In genomic region chrX:149648932-149649331, GRCh38 we compare ENCODE assay signal across 2 cellular contexts.
TF ChIP-seq lines count a peak whose summit lies in the region.

No MANE protein-coding gene starts in this region.

TF ChIP-seq in HepG2, 621 proteins besides CTCF, POLR2A, EP300 and RAD21:
- TF ChIP-seq ZNF34 (CRISPR knock-in tag; IDR thresholded peaks at IDR 0.05; ENCODE audit: borderline replicate concordance), result no peak
- TF ChIP-seq GPBP1L1 (CRISPR knock-in tag; IDR thresholded peaks at IDR 0.05), result no peak
- no peak for TF ChIP-seq GRHL1 (CRISPR knock-in tag; conservative IDR thresholded peaks at IDR 0.05)
- no peak for TF ChIP-seq HIVEP1 (CRISPR knock-in tag; IDR thresholded peaks at IDR 0.05)
- TF ChIP-seq RFXANK (CRISPR knock-in tag; IDR thresholded peaks at IDR 0.05), result no peak
- TF ChIP-seq, protein P1, sequence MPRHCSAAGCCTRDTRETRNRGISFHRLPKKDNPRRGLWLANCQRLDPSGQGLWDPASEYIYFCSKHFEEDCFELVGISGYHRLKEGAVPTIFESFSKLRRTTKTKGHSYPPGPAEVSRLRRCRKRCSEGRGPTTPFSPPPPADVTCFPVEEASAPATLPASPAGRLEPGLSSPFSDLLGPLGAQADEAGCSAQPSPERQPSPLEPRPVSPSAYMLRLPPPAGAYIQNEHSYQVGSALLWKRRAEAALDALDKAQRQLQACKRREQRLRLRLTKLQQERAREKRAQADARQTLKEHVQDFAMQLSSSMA (CRISPR knock-in tag; IDR thresholded peaks at IDR 0.05), result no peak
- TF ChIP-seq, protein P2, sequence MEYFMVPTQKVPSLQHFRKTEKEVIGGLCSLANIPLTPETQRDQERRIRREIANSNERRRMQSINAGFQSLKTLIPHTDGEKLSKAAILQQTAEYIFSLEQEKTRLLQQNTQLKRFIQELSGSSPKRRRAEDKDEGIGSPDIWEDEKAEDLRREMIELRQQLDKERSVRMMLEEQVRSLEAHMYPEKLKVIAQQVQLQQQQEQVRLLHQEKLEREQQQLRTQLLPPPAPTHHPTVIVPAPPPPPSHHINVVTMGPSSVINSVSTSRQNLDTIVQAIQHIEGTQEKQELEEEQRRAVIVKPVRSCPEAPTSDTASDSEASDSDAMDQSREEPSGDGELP (IDR thresholded peaks at IDR 0.05; ENCODE audit: borderline replicate concordance, low read depth), result no peak
- TF ChIP-seq ZBTB7A (CRISPR knock-in tag; IDR thresholded peaks at IDR 0.05), result no peak
- TF ChIP-seq, protein P3, sequence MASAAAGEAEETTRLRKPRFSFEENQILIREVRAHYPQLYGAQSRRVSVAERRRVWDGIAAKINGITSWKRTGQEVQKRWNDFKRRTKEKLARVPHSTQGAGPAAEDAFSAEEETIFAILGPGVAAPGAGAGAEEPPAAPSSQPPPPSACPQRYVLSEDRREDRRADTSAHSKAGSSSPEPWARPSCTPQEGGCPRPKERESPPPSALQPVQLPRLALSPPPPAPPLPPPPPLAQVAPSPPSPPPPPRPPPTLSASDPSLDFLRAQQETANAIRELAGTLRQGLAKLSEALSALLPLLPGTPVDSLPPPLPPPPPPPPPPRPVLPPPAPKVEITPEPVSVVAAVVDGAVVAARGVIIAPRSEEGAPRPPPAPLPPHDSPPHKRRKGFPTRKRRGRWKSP (CRISPR knock-in tag; IDR thresholded peaks at IDR 0.05), result no peak
- no peak for TF ChIP-seq PRPF4 (IDR thresholded peaks at IDR 0.05; ENCODE audit: low read depth, low read length, poor library complexity, severe bottlenecking)
- no peak for TF ChIP-seq ZNF674 (CRISPR knock-in tag; IDR thresholded peaks at IDR 0.05; ENCODE audit: low read depth)
- TF ChIP-seq ZNF230 (CRISPR knock-in tag; IDR thresholded peaks at IDR 0.05), result no peak
- no peak for TF ChIP-seq REXO4 (CRISPR knock-in tag; IDR thresholded peaks at IDR 0.05; ENCODE audit: borderline replicate concordance)

TF ChIP-seq in HCT116, 20 proteins besides CTCF, POLR2A, EP300 and RAD21:
- TF ChIP-seq ATF3 (IDR thresholded peaks at IDR 0.05) (no peak), EZH2 (IDR thresholded peaks at IDR 0.05) (no peak), REST (IDR thresholded peaks at IDR 0.05; ENCODE audit: low read depth) (no peak), SP1 (IDR thresholded peaks at IDR 0.05; ENCODE audit: low read depth) (no peak), CEBPB (IDR thresholded peaks at IDR 0.05; ENCODE audit: low read depth) (no peak), SIN3A (IDR thresholded peaks at IDR 0.05; ENCODE audit: low read depth) (no peak), FOSL1 (IDR thresholded peaks at IDR 0.05; ENCODE audit: low read depth) (no peak), ELF1 (IDR thresholded peaks at IDR 0.05; ENCODE audit: borderline replicate concordance, low read depth) (no peak), CBX3 (IDR thresholded peaks at IDR 0.05; ENCODE audit: low read depth) (no peak), SRF (IDR thresholded peaks at IDR 0.05; ENCODE audit: low read depth) (no peak), TCF7L2 (IDR thresholded peaks at IDR 0.05; ENCODE audit: borderline replicate concordance, extremely low read depth, insufficient read depth, insufficient read length) (no peak), JUND (IDR thresholded peaks at IDR 0.05) (no peak), EZH2phosphoT487 (IDR thresholded peaks at IDR 0.05; ENCODE audit: borderline replicate concordance) (no peak), ZNF274 (IDR thresholded peaks at IDR 0.05; ENCODE audit: low read depth, low read length) (no peak), EGR1 (IDR thresholded peaks at IDR 0.05; ENCODE audit: low read depth) (no peak), POLR2AphosphoS5 (IDR thresholded peaks at IDR 0.05; ENCODE audit: low read depth, low read length) (no peak), MAX (IDR thresholded peaks at IDR 0.05) (no peak), YY1 (IDR thresholded peaks at IDR 0.05; ENCODE audit: extremely low read depth, insufficient replicate concordance, low read depth, low read length) (no peak), ZFX (IDR thresholded peaks at IDR 0.05) (no peak)
- TF ChIP-seq, protein P4, sequence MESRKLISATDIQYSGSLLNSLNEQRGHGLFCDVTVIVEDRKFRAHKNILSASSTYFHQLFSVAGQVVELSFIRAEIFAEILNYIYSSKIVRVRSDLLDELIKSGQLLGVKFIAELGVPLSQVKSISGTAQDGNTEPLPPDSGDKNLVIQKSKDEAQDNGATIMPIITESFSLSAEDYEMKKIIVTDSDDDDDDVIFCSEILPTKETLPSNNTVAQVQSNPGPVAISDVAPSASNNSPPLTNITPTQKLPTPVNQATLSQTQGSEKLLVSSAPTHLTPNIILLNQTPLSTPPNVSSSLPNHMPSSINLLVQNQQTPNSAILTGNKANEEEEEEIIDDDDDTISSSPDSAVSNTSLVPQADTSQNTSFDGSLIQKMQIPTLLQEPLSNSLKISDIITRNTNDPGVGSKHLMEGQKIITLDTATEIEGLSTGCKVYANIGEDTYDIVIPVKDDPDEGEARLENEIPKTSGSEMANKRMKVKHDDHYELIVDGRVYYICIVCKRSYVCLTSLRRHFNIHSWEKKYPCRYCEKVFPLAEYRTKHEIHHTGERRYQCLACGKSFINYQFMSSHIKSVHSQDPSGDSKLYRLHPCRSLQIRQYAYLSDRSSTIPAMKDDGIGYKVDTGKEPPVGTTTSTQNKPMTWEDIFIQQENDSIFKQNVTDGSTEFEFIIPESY (IDR thresholded peaks at IDR 0.05; ENCODE audit: extremely low read depth, insufficient replicate concordance, low read length), result no peak
